ENCODE assay signal across 8 cellular contexts in genomic region chr1:51297401-51298321, GRCh38. TPM values are rescaled to one million over a fixed set of nuclear protein-coding genes. Genes with fewer than 3 reads are reported as not detected.
DNase-seq lines count a peak whose midpoint lies in the region; ATAC-seq, FAIRE-seq and TF ChIP-seq lines count a peak whose summit lies in the region.

No MANE protein-coding gene starts in this region.

- H3K4me3 Mint-ChIP-seq in natural killer cell = peak overlapping the region; percentile 82

- H3K36me3 ChIP-seq in BLaER1 = no peaks in the 10 kb centered on the region

- H3K4me2 ChIP-seq in BLaER1 = peak overlapping the region; percentile 88

- peak; percentile 9 for FAIRE-seq in HTR-8/SVneo (lab: Jason Lieb, UNC)

- H3K4me3 ChIP-seq in BLaER1 = peak overlapping the region; percentile 66
- peak overlapping the region; percentile 56 for H3K4me3 ChIP-seq in choroid plexus epithelial cell (ENCODE audit: low read depth, low read length)

- H3K9me3 ChIP-seq in BLaER1 = peaks cover 16% of the 10 kb centered on the region

- no peaks in the 10 kb centered on the region for H3K36me3 Mint-ChIP-seq in natural killer cell

- peaks cover 11 to 32% of the 10 kb centered on the region in 2 donors for H3K4me1 Mint-ChIP-seq in natural killer cell

- DNase-seq in HTR-8/SVneo (ENCODE audit: insufficient read length, low spot score) (no peak), choroid plexus epithelial cell (ENCODE audit: low read depth) (no peak), natural killer cell (no peak), inferior parietal cortex (ENCODE audit: extremely low spot score) (no peak), KG1 (lab: John Stamatoyannopoulos, UW) (no peak)
- no peak for DNase-seq in stimulated activated CD4-positive, alpha-beta T cell treated with anti-CD3 and anti-CD28 coated beads, Interleukin-4, amount 100 ng/mL, for 1 hour

- peaks cover 24% of the 10 kb centered on the region for H3K4me1 ChIP-seq in BLaER1

- H4K20me1 ChIP-seq in BLaER1 = no peaks in the 10 kb centered on the region

- peak overlapping the region; percentile 76 for H3K9ac ChIP-seq in BLaER1

- peak overlapping the region; percentile 80 for H3K27ac ChIP-seq in BLaER1

- peaks cover 0 to 4% of the 10 kb centered on the region in 2 donors for H3K27me3 Mint-ChIP-seq in natural killer cell (ENCODE audit: low read depth in 2 of 2)

- H3K9me3 Mint-ChIP-seq in natural killer cell = no peaks in the 10 kb centered on the region

- intact Hi-C loops in natural killer cell (cut with micrococcal nuclease) = loop anchor here (1.0 kb wide), 1 partner anchor 108 kb away; no protein-coding TSS in a partner anchor

- H3K27me3 ChIP-seq in BLaER1 = no peaks in the 10 kb centered on the region

- TF ChIP-seq CTCF in choroid plexus epithelial cell (conservative IDR thresholded peaks at IDR 0.05; ENCODE audit: low read depth, low read length) (no peak), natural killer cell (IDR thresholded peaks at IDR 0.05) (no peak)

- H3K27ac Mint-ChIP-seq in natural killer cell = peak overlapping the region in 1 of 2 donors; percentile 52

- ATAC-seq in natural killer cell = no peak
- no peak for ATAC-seq in HG03045 (IDR thresholded peaks at IDR 0.05; ENCODE audit: unreplicated experiment)

RNA-seq across cellular contexts. Expression of gene TTC39A, which starts 32.7 kb away (rescaled TPM):
- under 1 TPM in 1 of 3 donors, not detected in 2; 0.38 TPM for total RNA-seq in natural killer cell
